22 cellular contexts compared by ENCODE assay signal in genomic region chr20:49110767-49111694, GRCh38.
DNase-seq lines count a peak whose midpoint lies in the region; ATAC-seq and TF ChIP-seq lines count a peak whose summit lies in the region.
"Had no signal": no experiment of that assay in that cellular context is flagged by ENCODE, and none has a peak within 500 bp of the region (broad histone marks: within the 10 kb centered on the region; RNA-seq: fewer than 3 reads in every experiment).

No MANE protein-coding gene starts in this region.

- no peak overlapping the region for H3K9ac ChIP-seq in mammary epithelial cell (ENCODE audit: insufficient read depth, low read length)

- no peaks in the 10 kb centered on the region for H3K27me3 Mint-ChIP-seq in MCF 10A (ENCODE audit: insufficient read depth, unreplicated experiment)
- peaks cover 5% of the 10 kb centered on the region for H3K27me3 Mint-ChIP-seq in endothelial cell (ENCODE audit: unreplicated experiment)

- POLR2A ChIA-PET in MCF 10A (lab: Yijun Ruan, JAX): interaction anchor here (0.7 kb wide), 1 partner anchor 48 kb away, joined by 4 read pairs; no protein-coding TSS in a partner anchor

- TF ChIP-seq CTCF in MCF 10A (IDR thresholded peaks at IDR 0.05; ENCODE audit: unreplicated experiment) (no peak), mammary epithelial cell (conservative IDR thresholded peaks at IDR 0.05 in 1 of 2, IDR thresholded peaks at IDR 0.05 in 1 of 2; ENCODE audit: extremely low read depth in 1 of 2, insufficient read depth in 1 of 2, low read depth in 1 of 2, low read length in 2 of 2) (no peak), RWPE2 (IDR thresholded peaks at IDR 0.05; ENCODE audit: poor library complexity, severe bottlenecking) (no peak), endothelial cell (IDR thresholded peaks at IDR 0.05; ENCODE audit: unreplicated experiment) (no peak), upper lobe of right lung (IDR thresholded peaks at IDR 0.05) (no peak)

- H3K4me2 ChIP-seq in mammary epithelial cell (ENCODE audit: insufficient read depth, low read depth, low read length): no peak overlapping the region

- H3K4me3 Mint-ChIP-seq in MCF 10A (ENCODE audit: unreplicated experiment) (no peak overlapping the region), endothelial cell (ENCODE audit: unreplicated experiment) (no peak overlapping the region)
- H3K4me3 Mint-ChIP-seq: mesothelial cell of epicardium had no signal

- intact Hi-C loops in MCF 10A (cut with micrococcal nuclease) (no loop called here), mammary epithelial cell (cut with micrococcal nuclease) (no loop called here), upper lobe of right lung (cut with DNase I) (no loop called here)

- H4K20me1 ChIP-seq in mammary epithelial cell (ENCODE audit: insufficient read depth, low read length): no peaks in the 10 kb centered on the region

- dilution Hi-C loops in mammary epithelial cell (cut with HindIII; ENCODE audit: low sequenced_read_pairs): no loop called here

- no peak for DNase-seq in MCF 10A (ENCODE audit: unreplicated experiment)
- no peak for DNase-seq in mammary epithelial cell
- DNase-seq in RWPE2 (ENCODE audit: low spot score): no peak
- no peak for DNase-seq in endothelial cell (ENCODE audit: low spot score)
- DNase-seq in upper lobe of right lung: no peak
- DNase-seq in activated CD4-positive, alpha-beta T cell treated with anti-CD3 and anti-CD28 coated beads for 4 hours: no peak
- no peak for DNase-seq in DMS153 (lab: John Stamatoyannopoulos, UW)
- no peak for DNase-seq in dermis blood vessel endothelial cell
- DNase-seq: anterior cingulate cortex; central memory CD4-positive, alpha-beta T cell; DMS79 treated with DMSO at 0.1 percent for 48 hours; effector CD4-positive, alpha-beta T cell; esophagus squamous epithelium; left cardiac atrium; NCI-H1417; NCI-H524; SIG-M5; stimulated activated CD4-positive, alpha-beta T cell treated with anti-CD3 and anti-CD28 coated beads, Interleukin-4, amount 100 ng/mL, for 4 hours had no signal

- H3K4me1 ChIP-seq in mammary epithelial cell (ENCODE audit: insufficient read depth, low read length): no peaks in the 10 kb centered on the region
- no peaks in the 10 kb centered on the region for H3K4me1 ChIP-seq in RWPE2 (ENCODE audit: insufficient read depth, poor library complexity, severe bottlenecking)
- H3K4me1 ChIP-seq in upper lobe of right lung: no peaks in the 10 kb centered on the region
- H3K4me1 ChIP-seq: esophagus squamous epithelium, suprapubic skin had no signal

- H3K27ac Mint-ChIP-seq in MCF 10A (ENCODE audit: low read depth, unreplicated experiment) (peak overlapping the region; percentile 60), endothelial cell (ENCODE audit: unreplicated experiment) (peak overlapping the region; percentile 65)
- H3K27ac Mint-ChIP-seq: mesothelial cell of epicardium had no signal

- H3K4me3 ChIP-seq in mammary epithelial cell (replicated peaks in 1 of 3; ENCODE audit: insufficient read depth in 1 of 3, low read depth in 2 of 3, low read length in 3 of 3) (no peak overlapping the region), RWPE2 (ENCODE audit: severe bottlenecking) (no peak overlapping the region), upper lobe of right lung (no peak overlapping the region)
- H3K4me3 ChIP-seq: esophagus squamous epithelium, suprapubic skin had no signal

- H2AFZ ChIP-seq in mammary epithelial cell (ENCODE audit: low read depth, low read length): no peak overlapping the region

- peaks cover 58% of the 10 kb centered on the region for H3K36me3 Mint-ChIP-seq in MCF 10A (ENCODE audit: insufficient read depth, unreplicated experiment)
- peaks cover 36% of the 10 kb centered on the region for H3K36me3 Mint-ChIP-seq in endothelial cell (ENCODE audit: low read depth, unreplicated experiment)

- BruUV-seq in MCF 10A (replicated peaks; lab: Mats Ljungman, UMichigan) (no TSS peak), mammary epithelial cell (replicated peaks; lab: Mats Ljungman, UMichigan) (no TSS peak)

- H3K4me1 Mint-ChIP-seq in MCF 10A (ENCODE audit: insufficient read depth, unreplicated experiment) (no peaks in the 10 kb centered on the region), endothelial cell (ENCODE audit: unreplicated experiment) (no peaks in the 10 kb centered on the region)
- H3K4me1 Mint-ChIP-seq: mesothelial cell of epicardium had no signal

- in situ Hi-C loops in mammary epithelial cell (cut with MboI; ENCODE audit: low sequenced_read_pairs in 2 of 2): no loop called here

- no peaks in the 10 kb centered on the region for H3K79me2 ChIP-seq in mammary epithelial cell (ENCODE audit: insufficient read depth, low read length)

- H3K27ac ChIP-seq in mammary epithelial cell (ENCODE audit: insufficient read depth, low read depth, low read length): no peak overlapping the region
- H3K27ac ChIP-seq in RWPE2 (ENCODE audit: poor library complexity, severe bottlenecking): no peak overlapping the region
- H3K27ac ChIP-seq in upper lobe of right lung: no peak overlapping the region
- H3K27ac ChIP-seq: C4-2B, esophagus squamous epithelium, suprapubic skin, VCaP had no signal

- H3K36me3 ChIP-seq in mammary epithelial cell (ENCODE audit: insufficient read depth, low read length): peaks cover 12% of the 10 kb centered on the region
- H3K36me3 ChIP-seq in RWPE2 (ENCODE audit: low read depth): peaks cover 41% of the 10 kb centered on the region
- H3K36me3 ChIP-seq in upper lobe of right lung: peaks cover 50% of the 10 kb centered on the region

- 98% methylated on average over 5 of the region's 6 CpGs for WGBS in mammary epithelial cell (ENCODE audit: low coverage, missing lambda C conversion rate)

- H3K27me3 ChIP-seq in mammary epithelial cell (ENCODE audit: insufficient read depth, low read length) (no peaks in the 10 kb centered on the region), RWPE2 (ENCODE audit: insufficient read depth, poor library complexity, severe bottlenecking) (no peaks in the 10 kb centered on the region), upper lobe of right lung (no peaks in the 10 kb centered on the region)
- H3K27me3 ChIP-seq: esophagus squamous epithelium, suprapubic skin had no signal

- CTCF ChIA-PET in MCF 10A (lab: Yijun Ruan, JAX) (interaction anchor here (0.7 kb wide), 1 partner anchor 209 kb away, joined by 5 read pairs; no protein-coding TSS in a partner anchor), mammary epithelial cell (lab: Charles Lee; ENCODE audit: low non-redundant PET) (no interaction called here)

- peak; percentile 15 for ATAC-seq in RWPE2 (ENCODE audit: low read depth)
- ATAC-seq in upper lobe of right lung: peak; percentile 28
- ATAC-seq: left cardiac atrium had no signal

- H3K9me3 Mint-ChIP-seq in MCF 10A (ENCODE audit: unreplicated experiment) (no peaks in the 10 kb centered on the region), endothelial cell (ENCODE audit: unreplicated experiment) (no peaks in the 10 kb centered on the region)

- H3K9me3 ChIP-seq in mammary epithelial cell (replicated peaks; ENCODE audit: insufficient read depth, low read length) (no peaks in the 10 kb centered on the region), RWPE2 (ENCODE audit: severe bottlenecking) (peaks cover 2% of the 10 kb centered on the region), upper lobe of right lung (no peaks in the 10 kb centered on the region)
- H3K9me3 ChIP-seq: esophagus squamous epithelium, suprapubic skin had no signal
